ENCODE assay signal across 1 cellular context in genomic region chr13:93227906-93228801, GRCh38.
TF ChIP-seq lines count a peak whose summit lies in the region.

No MANE protein-coding gene starts in this region.

TF ChIP-seq in IMR-90, 13 proteins besides CTCF, POLR2A, EP300 and RAD21 (continued from another document):
- TF ChIP-seq SMC3 (IDR thresholded peaks at IDR 0.05; ENCODE audit: low read depth, low read length) (peak; percentile 31), RFX5 (IDR thresholded peaks at IDR 0.05; ENCODE audit: low read depth, low read length) (no peak), CEBPB (IDR thresholded peaks at IDR 0.05; ENCODE audit: low read depth, low read length) (no peak), MAFK (IDR thresholded peaks at IDR 0.05; ENCODE audit: low read depth, low read length) (no peak), CHD1 (IDR thresholded peaks at IDR 0.05; ENCODE audit: low read depth, low read length) (no peak), FOS (IDR thresholded peaks at IDR 0.05; ENCODE audit: low read depth, low read length) (no peak), MXI1 (IDR thresholded peaks at IDR 0.05; ENCODE audit: borderline replicate concordance, low read depth, low read length) (no peak)
